19 cellular contexts compared by ENCODE assay signal in the genomic region with DNA sequence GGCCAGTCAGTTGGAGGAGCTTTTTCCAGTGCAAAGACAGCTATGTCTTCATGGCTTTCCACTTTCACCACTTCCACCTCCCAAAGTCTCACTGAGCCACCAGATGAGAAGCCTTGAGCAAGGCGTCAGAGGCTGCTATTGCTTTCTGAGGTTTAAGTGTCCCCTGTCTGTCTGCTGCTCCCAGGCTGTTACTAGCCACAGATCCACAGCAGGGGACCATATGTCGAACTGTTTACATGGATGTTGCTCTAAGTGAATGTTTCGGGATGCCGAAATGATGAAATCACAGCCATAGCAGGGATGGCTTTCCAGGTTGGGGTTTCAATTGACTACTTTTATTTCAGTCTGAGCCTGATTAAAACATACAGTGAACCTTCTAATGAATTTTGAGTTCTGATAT.
A peak's percentile ranks its signal among the peaks of the same experiment; 100 is the strongest.
DNase-seq lines count a peak whose midpoint lies in the region; FAIRE-seq and TF ChIP-seq lines count a peak whose summit lies in the region.
"Had no signal": no experiment of that assay in that cellular context is flagged by ENCODE, and none has a peak within 500 bp of the region (broad histone marks: within the 10 kb centered on the region; RNA-seq: fewer than 3 reads in every experiment).

No MANE protein-coding gene starts in this region.

- no peaks in the 10 kb centered on the region for H3K27me3 ChIP-seq in breast epithelium
- H3K27me3 ChIP-seq in tibial nerve: no peaks in the 10 kb centered on the region
- no peaks in the 10 kb centered on the region for H3K27me3 ChIP-seq in right atrium auricular region
- H3K27me3 ChIP-seq: BE2C, dorsolateral prefrontal cortex, esophagus muscularis mucosa had no signal

- H3K27ac ChIP-seq in breast epithelium: no peak overlapping the region
- no peak overlapping the region for H3K27ac ChIP-seq in tibial nerve
- H3K27ac ChIP-seq in right atrium auricular region: no peak overlapping the region
- H3K27ac ChIP-seq: esophagus muscularis mucosa had no signal

- H3K4me1 ChIP-seq in breast epithelium: no peaks in the 10 kb centered on the region
- H3K4me1 ChIP-seq in tibial nerve: peaks cover 0 to 20% (median 6%) of the 10 kb centered on the region in 4 donors
- peaks cover 0 to 30% of the 10 kb centered on the region in 2 donors for H3K4me1 ChIP-seq in right atrium auricular region
- H3K4me1 ChIP-seq: BE2C had no signal

- H3K36me3 ChIP-seq in breast epithelium (peaks cover 5% of the 10 kb centered on the region), tibial nerve (peaks cover 0 to 71% (median 7%) of the 10 kb centered on the region in 3 donors), right atrium auricular region (peaks cover 58% of the 10 kb centered on the region)

- H3K4me3 ChIP-seq in breast epithelium: no peak overlapping the region
- H3K4me3 ChIP-seq in tibial nerve: no peak overlapping the region
- no peak overlapping the region for H3K4me3 ChIP-seq in right atrium auricular region
- H3K4me3 ChIP-seq: dorsolateral prefrontal cortex, esophagus muscularis mucosa had no signal

- TF ChIP-seq CTCF in breast epithelium (IDR thresholded peaks at IDR 0.05) (no peak), tibial nerve (IDR thresholded peaks at IDR 0.05) (no peak), right atrium auricular region (IDR thresholded peaks at IDR 0.05) (no peak)

- no peaks in the 10 kb centered on the region for H3K9me3 ChIP-seq in breast epithelium
- H3K9me3 ChIP-seq in tibial nerve: no peaks in the 10 kb centered on the region
- no peaks in the 10 kb centered on the region for H3K9me3 ChIP-seq in right atrium auricular region
- H3K9me3 ChIP-seq: BE2C, esophagus muscularis mucosa had no signal

- DNase-seq in AG08396 (ENCODE audit: low spot score): peak; percentile 52
- DNase-seq in GM04503 (ENCODE audit: low read depth): peak; percentile 89
- peak; percentile 84 for DNase-seq in RPMI7951 (ENCODE audit: low read depth)
- peak; percentile 69 for DNase-seq in fibroblast of the conjunctiva (ENCODE audit: low read depth)
- no peak for DNase-seq in breast epithelium (ENCODE audit: low spot score in 2 of 2)
- no peak for DNase-seq in tibial nerve (ENCODE audit: low spot score in 2 of 2)
- DNase-seq in right atrium auricular region (ENCODE audit: low spot score): no peak
- no peak for DNase-seq in H54 (ENCODE audit: insufficient read length, low spot score)
- DNase-seq: activated CD4-positive, alpha-beta T cell treated with anti-CD3 and anti-CD28 coated beads, Interleukin-2, amount 50 U/mL, for 1 hour; activated naive CD4-positive, alpha-beta T cell treated with anti-CD3 and anti-CD28 coated beads, Interleukin-2, amount 10 ng/mL, durations not matched to agents 7 days and 5 days; activated T-cell treated with anti-CD3 and anti-CD28 coated beads for 4 hours; BE2C; dorsolateral prefrontal cortex; hypothalamus; NCI-H1417 treated with DMSO at 0.1 percent for 48 hours; nucleus accumbens; right cardiac atrium; stimulated activated CD4-positive, alpha-beta T cell treated with anti-CD3 and anti-CD28 coated beads, Interleukin-2, amount 100 ng/mL, for 24 hours had no signal

- 89 to 94% methylated on average over 4 of the region's 4 CpGs for WGBS in tibial nerve, 2 donors

- no peak for FAIRE-seq in H54 (lab: Jason Lieb, UNC)

- TF ChIP-seq POLR2A in breast epithelium (IDR thresholded peaks at IDR 0.05) (no peak), tibial nerve (IDR thresholded peaks at IDR 0.05) (no peak), H54 (IDR thresholded peaks at IDR 0.05; ENCODE audit: low read depth, low read length) (no peak)

- no peak for TF ChIP-seq EP300 in tibial nerve (IDR thresholded peaks at IDR 0.05)

- intact Hi-C loops in breast epithelium (cut with DNase I; ENCODE audit: low total_unique reads): no loop called here

Comparison
In these comparisons a context has a peak if more than half of its experiments do, and no peak if none do; other contexts are left out.
1. DNase-seq: peak in AG08396 (single experiment), GM04503 (single experiment), RPMI7951 (single experiment) and fibroblast of the conjunctiva (single experiment); none in breast epithelium (0 of 2), tibial nerve (0 of 2), right atrium auricular region (single experiment) and H54 (single experiment).